ENCODE assay signal across 10 cellular contexts in the genomic region with DNA sequence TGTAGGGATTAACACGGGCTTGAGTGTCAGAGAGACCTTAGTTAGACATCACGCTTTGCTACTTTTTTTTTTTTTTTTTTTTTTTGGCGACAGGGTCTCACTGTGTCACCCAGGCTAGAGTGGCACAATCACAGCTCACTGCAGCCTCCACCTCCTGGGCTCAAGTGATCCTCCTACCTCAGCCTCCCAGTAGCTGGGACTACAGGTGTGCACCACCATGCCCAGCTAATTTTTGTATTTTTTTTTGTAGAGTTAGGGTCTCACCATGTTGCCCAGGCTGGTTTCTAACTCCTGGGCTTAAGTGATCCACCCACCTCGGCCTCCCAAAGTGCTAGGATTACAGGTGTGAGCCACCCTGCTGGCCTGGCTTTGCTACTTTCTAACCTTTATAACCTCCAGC. TPM values are rescaled to one million over a fixed set of nuclear protein-coding genes. Genes with fewer than 3 reads are reported as not detected.
DNase-seq lines count a peak whose midpoint lies in the region; ATAC-seq and TF ChIP-seq lines count a peak whose summit lies in the region.
"Not testable (repeated sequence)": the region's sequence is repeated elsewhere in the genome, so short reads cannot be mapped to it uniquely, and the experiment has no call there.
"Had no signal": no experiment of that assay in that cellular context is flagged by ENCODE, and none has a peak within 500 bp of the region (broad histone marks: within the 10 kb centered on the region; RNA-seq: fewer than 3 reads in every experiment).

No MANE protein-coding gene starts in this region.

- not testable (repeated sequence) for DNase-seq in DND-41; OCI-LY7 (ENCODE audit: low spot score); activated T-cell treated with anti-CD3 and anti-CD28 coated beads, Interleukin-2, amount 50 U/mL, for 72 hours; endothelial cell (ENCODE audit: low spot score); naive B cell; thoracic aorta (ENCODE audit: low spot score)

- intact Hi-C loops in OCI-LY7 (cut with micrococcal nuclease; ENCODE audit: unreplicated experiment): not testable (repeated sequence)

- not testable (repeated sequence) for H3K9me3 Mint-ChIP-seq in activated T-cell treated with anti-CD3 and anti-CD28 coated beads, Interleukin-2, amount 50 U/mL, for 72 hours; endothelial cell (ENCODE audit: unreplicated experiment); naive B cell

- H3K79me2 ChIP-seq in DND-41 (ENCODE audit: insufficient read depth, low read length) (peaks cover 40% of the 10 kb centered on the region), OCI-LY7 (ENCODE audit: insufficient read depth, low read depth, low read length) (peaks cover 17% of the 10 kb centered on the region)

- BruUV-seq in OCI-LY7 (replicated peaks; lab: Mats Ljungman, UMichigan): TSS peak; percentile 70

- H3K4me2 ChIP-seq in DND-41 (ENCODE audit: insufficient read depth, low read length) (peak overlapping the region; percentile 88), OCI-LY7 (ENCODE audit: low read length) (peak overlapping the region; percentile 85)

- not testable (repeated sequence) for H3K36me3 Mint-ChIP-seq in activated T-cell treated with anti-CD3 and anti-CD28 coated beads, Interleukin-2, amount 50 U/mL, for 72 hours (ENCODE audit: insufficient read depth in 2 of 2); naive B cell
- H3K36me3 Mint-ChIP-seq in endothelial cell (ENCODE audit: low read depth, unreplicated experiment): peaks cover 13% of the 10 kb centered on the region

- not testable (repeated sequence) for H3K27me3 ChIP-seq in DND-41 (ENCODE audit: insufficient read depth, low read length, poor library complexity); thoracic aorta (replicated peaks; ENCODE audit: insufficient read depth)

- peaks cover 14% of the 10 kb centered on the region for H4K20me1 ChIP-seq in DND-41 (ENCODE audit: insufficient read depth, low read length)
- not testable (repeated sequence) for H4K20me1 ChIP-seq in OCI-LY7 (ENCODE audit: insufficient read depth, low read length)

- not testable (repeated sequence) for TF ChIP-seq CTCF in DND-41 (IDR thresholded peaks at IDR 0.05; ENCODE audit: borderline replicate concordance, extremely low read depth, low read length, poor library complexity, severe bottlenecking); OCI-LY7 (conservative IDR thresholded peaks at IDR 0.05; ENCODE audit: low read length); endothelial cell (IDR thresholded peaks at IDR 0.05; ENCODE audit: unreplicated experiment); thoracic aorta (IDR thresholded peaks at IDR 0.05)

- H3K9ac ChIP-seq in DND-41 (ENCODE audit: low read depth, low read length): peak overlapping the region; percentile 96

- H3K4me1 ChIP-seq in DND-41 (ENCODE audit: insufficient read depth, low read length) (peaks cover 65% of the 10 kb centered on the region), OCI-LY7 (ENCODE audit: insufficient read depth, low read length, poor library complexity, severe bottlenecking) (peaks cover 23% of the 10 kb centered on the region), thoracic aorta (ENCODE audit: control insufficient read depth in 1 of 2, low read depth in 2 of 2) (peaks cover 17 to 37% of the 10 kb centered on the region in 2 donors)

- H3K9me2 ChIP-seq in OCI-LY7 (ENCODE audit: insufficient read depth, low read length): not testable (repeated sequence)

- H3K4me3 ChIP-seq in DND-41 (ENCODE audit: low read depth in 1 of 2, low read length in 2 of 2) (peak overlapping the region in 1 of 2 experiments; percentile 90; a peak in 2 of 4 replicates), OCI-LY7 (ENCODE audit: low read depth, low read length, poor library complexity, severe bottlenecking) (peak overlapping the region; percentile 89), thoracic aorta (peak overlapping the region; percentile 97)

- POLR2A ChIA-PET in OCI-LY7 (lab: Charles Lee): interaction anchor here (1.0 to 3.3 kb wide), 3 partner anchors 11 to 25 kb away, joined by 3 to 22 read pairs (median 3); a partner anchor contains a TSS

- H3K9me3 ChIP-seq in DND-41 (ENCODE audit: insufficient read depth, low read length, severe bottlenecking); OCI-LY7 (ENCODE audit: low read length); thoracic aorta: not testable (repeated sequence)

- not testable (repeated sequence) for ATAC-seq in DND-41 (ENCODE audit: insufficient read depth, low read depth); activated T-cell treated with anti-CD3 and anti-CD28 coated beads, Interleukin-2, amount 50 U/mL, for 72 hours (replicated peaks in 1 of 2); naive B cell (ENCODE audit: low read depth in 2 of 2); thoracic aorta (ENCODE audit: insufficient number of reproducible peaks, low FRiP score, low read depth)

- not testable (repeated sequence) for H2AFZ ChIP-seq in DND-41 (ENCODE audit: low read depth, low read length); OCI-LY7 (ENCODE audit: low read length)

- not testable (repeated sequence) for H3K27me3 Mint-ChIP-seq in activated T-cell treated with anti-CD3 and anti-CD28 coated beads, Interleukin-2, amount 50 U/mL, for 72 hours (ENCODE audit: low read depth); naive B cell
- peaks cover 21% of the 10 kb centered on the region for H3K27me3 Mint-ChIP-seq in endothelial cell (ENCODE audit: unreplicated experiment)

- not testable (repeated sequence) for H3K27ac ChIP-seq in DND-41 (ENCODE audit: low read length); OCI-LY7 (ENCODE audit: low read depth, low read length, poor library complexity, severe bottlenecking); thoracic aorta

- CTCF ChIA-PET in OCI-LY7 (lab: Charles Lee; ENCODE audit: unreplicated experiment): not testable (repeated sequence)

- peak overlapping the region; percentile 83 to 88 for H3K4me3 Mint-ChIP-seq in activated T-cell treated with anti-CD3 and anti-CD28 coated beads, Interleukin-2, amount 50 U/mL, for 72 hours
- peak overlapping the region; percentile 97 for H3K4me3 Mint-ChIP-seq in endothelial cell (ENCODE audit: unreplicated experiment)
- peak overlapping the region in 7 of 8 donors; percentile 24 to 97 (median 88) for H3K4me3 Mint-ChIP-seq in naive B cell

- H3K36me3 ChIP-seq in DND-41 (ENCODE audit: insufficient read depth, low read length) (peaks cover 25% of the 10 kb centered on the region), OCI-LY7 (ENCODE audit: insufficient read depth, low read length) (peaks cover 30% of the 10 kb centered on the region)
- not testable (repeated sequence) for H3K36me3 ChIP-seq in thoracic aorta

- H3K27ac Mint-ChIP-seq in activated T-cell treated with anti-CD3 and anti-CD28 coated beads, Interleukin-2, amount 50 U/mL, for 72 hours: peak overlapping the region; percentile 4
- peak overlapping the region; percentile 65 for H3K27ac Mint-ChIP-seq in endothelial cell (ENCODE audit: unreplicated experiment)
- H3K27ac Mint-ChIP-seq in naive B cell: peak overlapping the region in 1 of 6 donors; percentile 11

- peaks cover 56% of the 10 kb centered on the region for H3K4me1 Mint-ChIP-seq in activated T-cell treated with anti-CD3 and anti-CD28 coated beads, Interleukin-2, amount 50 U/mL, for 72 hours (ENCODE audit: low read depth)
- H3K4me1 Mint-ChIP-seq in endothelial cell (ENCODE audit: unreplicated experiment): peaks cover 34% of the 10 kb centered on the region
- H3K4me1 Mint-ChIP-seq in naive B cell: peaks cover 29 to 58% (median 46%) of the 10 kb centered on the region in 3 donors

RNA-seq across cellular contexts. Expression of a gene that starts 1.4 kb away (rescaled TPM):
- 15.7 and 18.8 TPM in 2 replicates for total RNA-seq in OCI-LY7 (2014; rRNA removed; shearing (Covaris generic))
- total RNA-seq in OCI-LY7 (2022): 16.4 and 17.3 TPM in 2 replicates
- 10 to 100 TPM; 10.5 to 13.1 TPM for total RNA-seq in activated T-cell treated with anti-CD3 and anti-CD28 coated beads, Interleukin-2, amount 50 U/mL, for 72 hours
- total RNA-seq in endothelial cell (ENCODE audit: unreplicated experiment): 40.4 TPM
- polyA plus RNA-seq in naive B cell (ENCODE audit: low read depth in 6 of 6): 1 to 10 TPM; 3.4 to 9.9 (median 7.0) TPM
- total RNA-seq in thoracic aorta: 10 to 100 TPM; 10.9 to 11.1 TPM

RNA-seq across cellular contexts. Expression of a gene that starts 10.8 kb away (rescaled TPM):
- 6.4 and 11.3 TPM in 2 replicates for total RNA-seq in OCI-LY7 (2014; rRNA removed; shearing (Covaris generic))
- total RNA-seq in OCI-LY7 (2022): 9.2 and 10.8 TPM in 2 replicates
- 1 to 10 TPM; 5.8 to 6.3 TPM for total RNA-seq in activated T-cell treated with anti-CD3 and anti-CD28 coated beads, Interleukin-2, amount 50 U/mL, for 72 hours
- 16.3 TPM for total RNA-seq in endothelial cell (ENCODE audit: unreplicated experiment)
- polyA plus RNA-seq in naive B cell (ENCODE audit: low read depth in 6 of 6): 1 to 10 TPM in 5 of 6 donors, not detected in 1; 1.7 to 5.0 (median 2.3) TPM
- total RNA-seq in thoracic aorta: 10 to 100 TPM; 21.8 to 25.7 TPM

RNA-seq across cellular contexts. Expression of a gene that starts 14.3 kb away (rescaled TPM):
- 126 and 133 TPM in 2 replicates for total RNA-seq in OCI-LY7 (2014; rRNA removed; shearing (Covaris generic))
- total RNA-seq in OCI-LY7 (2022) (171 and 181 TPM in 2 replicates), endothelial cell (ENCODE audit: unreplicated experiment) (1.6 TPM), thoracic aorta (1 to 10 TPM; 3.0 to 4.2 TPM)
- 100 to 1,000 TPM; 223 to 233 TPM for total RNA-seq in activated T-cell treated with anti-CD3 and anti-CD28 coated beads, Interleukin-2, amount 50 U/mL, for 72 hours
- polyA plus RNA-seq in naive B cell (ENCODE audit: low read depth in 6 of 6): 100 to 1,000 TPM; 102 to 145 (median 112) TPM
- total RNA-seq: dermis blood vessel endothelial cell, HT-29, SK-MEL-5 had no signal

RNA-seq across cellular contexts. Expression of a gene that starts 22.0 kb away (rescaled TPM):
- 3.2 and 3.3 TPM in 2 replicates for total RNA-seq in OCI-LY7 (2014; rRNA removed; shearing (Covaris generic))
- total RNA-seq in OCI-LY7 (2022) (1.7 and 3.9 TPM in 2 replicates), endothelial cell (ENCODE audit: unreplicated experiment) (0.85 TPM), thoracic aorta (under 1 TPM in 1 of 2 donors, not detected in 1; 0.81 TPM)
- 1 to 10 TPM in 1 of 2 donors, not detected in 1; 2.0 TPM for total RNA-seq in activated T-cell treated with anti-CD3 and anti-CD28 coated beads, Interleukin-2, amount 50 U/mL, for 72 hours
- not detected for polyA plus RNA-seq in naive B cell (ENCODE audit: low read depth in 6 of 6)
- total RNA-seq: aorta, dermis blood vessel endothelial cell, HT-29, SK-MEL-5 had no signal

RNA-seq across cellular contexts. Expression of a gene that starts 26.3 kb away (rescaled TPM):
- 38.6 and 44.9 TPM in 2 replicates for total RNA-seq in OCI-LY7 (2014; rRNA removed; shearing (Covaris generic))
- 74.8 and 78.6 TPM in 2 replicates for total RNA-seq in OCI-LY7 (2022)
- 10 to 100 TPM; 48.0 to 50.7 TPM for total RNA-seq in activated T-cell treated with anti-CD3 and anti-CD28 coated beads, Interleukin-2, amount 50 U/mL, for 72 hours
- 62.4 TPM for total RNA-seq in endothelial cell (ENCODE audit: unreplicated experiment)
- 10 to 100 TPM in 3 of 6 donors, 1 to 10 TPM in 3; 6.2 to 16.9 (median 9.7) TPM for polyA plus RNA-seq in naive B cell (ENCODE audit: low read depth in 6 of 6)
- total RNA-seq in thoracic aorta: 10 to 100 TPM; 34.5 TPM

Comparison
In these comparisons a context has a peak if more than half of its experiments do, and no peak if none do; other contexts are left out.
1. RNA of a gene that starts 14.3 kb away (total RNA-seq): 223 to 233 TPM in activated T-cell treated with anti-CD3 and anti-CD28 coated beads, Interleukin-2, amount 50 U/mL, for 72 hours and 126 to 181 TPM in OCI-LY7; 3.0 to 4.2 TPM in thoracic aorta and 1.6 TPM in endothelial cell (single experiment); every median in the first group is over 10 times any median in the second.
2. Peak in every context shown above with its lines, with median percentiles within 50 percentile points of each other: H3K4me3 Mint-ChIP-seq.